Comparison of ENCODE assay signal across 23 cellular contexts in genomic region chr2:71938108-71938507, GRCh38.
DNase-seq lines count a peak whose midpoint lies in the region; ATAC-seq and TF ChIP-seq lines count a peak whose summit lies in the region.
"Had no signal": no experiment of that assay in that cellular context is flagged by ENCODE, and none has a peak within 500 bp of the region (broad histone marks: within the 10 kb centered on the region; RNA-seq: fewer than 3 reads in every experiment).

No MANE protein-coding gene starts in this region.

- H3K36me3 ChIP-seq in vagina, result no peaks in the 10 kb centered on the region

- no peak overlapping the region for H3K27ac Mint-ChIP-seq in activated CD8-positive, alpha-beta memory T cell treated with anti-CD3 and anti-CD28 coated beads, Interleukin-2, amount 10 ng/mL, durations not matched to agents 7 days and 5 days
- H3K27ac Mint-ChIP-seq in central memory CD8-positive, alpha-beta T cell (ENCODE audit: low read depth), result peak overlapping the region; percentile 53
- no peak overlapping the region for H3K27ac Mint-ChIP-seq in neural crest cell (ENCODE audit: unreplicated experiment)
- H3K27ac Mint-ChIP-seq: CD4-positive, alpha-beta memory T cell had no signal

- H3K27me3 Mint-ChIP-seq in activated CD8-positive, alpha-beta memory T cell treated with anti-CD3 and anti-CD28 coated beads, Interleukin-2, amount 10 ng/mL, durations not matched to agents 7 days and 5 days, result peaks cover 2% of the 10 kb centered on the region
- peaks cover 31% of the 10 kb centered on the region for H3K27me3 Mint-ChIP-seq in central memory CD8-positive, alpha-beta T cell
- no peaks in the 10 kb centered on the region for H3K27me3 Mint-ChIP-seq in neural crest cell (ENCODE audit: low read depth)

- H3K36me3 Mint-ChIP-seq in activated CD8-positive, alpha-beta memory T cell treated with anti-CD3 and anti-CD28 coated beads, Interleukin-2, amount 10 ng/mL, durations not matched to agents 7 days and 5 days, result no peaks in the 10 kb centered on the region
- no peaks in the 10 kb centered on the region for H3K36me3 Mint-ChIP-seq in central memory CD8-positive, alpha-beta T cell (ENCODE audit: insufficient read depth)
- no peaks in the 10 kb centered on the region for H3K36me3 Mint-ChIP-seq in neural crest cell (ENCODE audit: low read depth)
- H3K36me3 Mint-ChIP-seq: CD4-positive, alpha-beta memory T cell had no signal

- CTCF ChIA-PET in activated CD8-positive, alpha-beta memory T cell treated with anti-CD3 and anti-CD28 coated beads, Interleukin-2, amount 10 ng/mL, durations not matched to agents 7 days and 5 days (lab: Charles Lee), result interaction anchor here (1.0 to 1.2 kb wide), 2 partner anchors 12 to 212 kb away, joined by 3 to 4 read pairs; no protein-coding TSS in a partner anchor

- no peaks in the 10 kb centered on the region for H3K9me3 Mint-ChIP-seq in activated CD8-positive, alpha-beta memory T cell treated with anti-CD3 and anti-CD28 coated beads, Interleukin-2, amount 10 ng/mL, durations not matched to agents 7 days and 5 days (ENCODE audit: low read depth)
- no peaks in the 10 kb centered on the region for H3K9me3 Mint-ChIP-seq in central memory CD8-positive, alpha-beta T cell
- H3K9me3 Mint-ChIP-seq in neural crest cell, result no peaks in the 10 kb centered on the region

- ATAC-seq in activated CD8-positive, alpha-beta memory T cell treated with anti-CD3 and anti-CD28 coated beads, Interleukin-2, amount 10 ng/mL, durations not matched to agents 7 days and 5 days, result no peak
- no peak for ATAC-seq in central memory CD8-positive, alpha-beta T cell (replicated peaks; ENCODE audit: extremely low read depth, poor library complexity, severe bottlenecking)
- ATAC-seq: A549, GM12878, PC-3 had no signal

- peak; percentile 27 for DNase-seq in activated CD8-positive, alpha-beta memory T cell treated with anti-CD3 and anti-CD28 coated beads, Interleukin-2, amount 10 ng/mL, durations not matched to agents 7 days and 5 days
- DNase-seq in activated CD8-positive, alpha-beta memory T cell treated with anti-CD3 and anti-CD28 coated beads, Interleukin-2, amount 50 U/mL, for 4 hours, result no peak
- no peak for DNase-seq in central memory CD8-positive, alpha-beta T cell (ENCODE audit: low spot score in 2 of 2)
- DNase-seq in neural crest cell (ENCODE audit: low read depth, low spot score) (peak; percentile 0), vagina (ENCODE audit: extremely low spot score in 2 of 2) (peak; percentile 83 to 90), HT-29 (ENCODE audit: low spot score) (no peak)
- DNase-seq in stimulated activated CD4-positive, alpha-beta T cell treated with anti-CD3 and anti-CD28 coated beads, Interleukin-1b, Interleukin-23, amount 100 ng/mL, for 48 hours, result no peak
- DNase-seq: CD4-positive, alpha-beta memory T cell; COR-L47; DMS79; EL; GDM1; KBM-7; MV-4-11; NCI-H1105; NCI-H1930; NCI-H2107; NCI-H524 treated with DMSO at 0.1 percent for 48 hours; NCI-H774; NK-92 treated with Interleukin-12 subunit alpha and Interleukin-12 subunit beta, amount 100 ng/mL, for 24 hours; PC-3 had no signal

- H3K4me1 Mint-ChIP-seq in activated CD8-positive, alpha-beta memory T cell treated with anti-CD3 and anti-CD28 coated beads, Interleukin-2, amount 10 ng/mL, durations not matched to agents 7 days and 5 days, result no peaks in the 10 kb centered on the region
- H3K4me1 Mint-ChIP-seq in central memory CD8-positive, alpha-beta T cell, result no peaks in the 10 kb centered on the region
- H3K4me1 Mint-ChIP-seq in neural crest cell, result no peaks in the 10 kb centered on the region
- H3K4me1 Mint-ChIP-seq: CD4-positive, alpha-beta memory T cell had no signal

- TF ChIP-seq POLR2A in vagina (IDR thresholded peaks at IDR 0.05), result no peak

- H3K4me3 ChIP-seq in vagina, result no peak overlapping the region
- H3K4me3 ChIP-seq: A549, GM12878 had no signal

- H3K27me3 ChIP-seq in vagina, result no peaks in the 10 kb centered on the region

- intact Hi-C loops in vagina (cut with DNase I), result loop anchor here (10.0 kb wide), 1 partner anchor 207 kb away; the partner anchor contains the start of gene CYP26B1

- H3K9me3 ChIP-seq in vagina, result no peaks in the 10 kb centered on the region
- H3K9me3 ChIP-seq: A549 had no signal

- H3K4me3 Mint-ChIP-seq in activated CD8-positive, alpha-beta memory T cell treated with anti-CD3 and anti-CD28 coated beads, Interleukin-2, amount 10 ng/mL, durations not matched to agents 7 days and 5 days, result no peak overlapping the region
- no peak overlapping the region for H3K4me3 Mint-ChIP-seq in central memory CD8-positive, alpha-beta T cell
- H3K4me3 Mint-ChIP-seq in neural crest cell, result no peak overlapping the region
- H3K4me3 Mint-ChIP-seq: CD4-positive, alpha-beta memory T cell had no signal

- TF ChIP-seq CTCF in neural crest cell (conservative IDR thresholded peaks at IDR 0.05) (no peak), vagina (IDR thresholded peaks at IDR 0.05) (no peak)

- H3K4me1 ChIP-seq in vagina, result peaks cover 44% of the 10 kb centered on the region

- no peak overlapping the region for H3K27ac ChIP-seq in vagina
- H3K27ac ChIP-seq: A549 had no signal

Comparison
In these comparisons a context has a peak if more than half of its experiments do, and no peak if none do; other contexts are left out.
1. DNase-seq: peak in activated CD8-positive, alpha-beta memory T cell treated with anti-CD3 and anti-CD28 coated beads, Interleukin-2, amount 10 ng/mL, durations not matched to agents 7 days and 5 days (single experiment), neural crest cell (single experiment) and vagina (2 of 2); none in activated CD8-positive, alpha-beta memory T cell treated with anti-CD3 and anti-CD28 coated beads, Interleukin-2, amount 50 U/mL, for 4 hours (single experiment), central memory CD8-positive, alpha-beta T cell (0 of 2), HT-29 (single experiment) and stimulated activated CD4-positive, alpha-beta T cell treated with anti-CD3 and anti-CD28 coated beads, Interleukin-1b, Interleukin-23, amount 100 ng/mL, for 48 hours (single experiment).